9 cellular contexts compared by ENCODE assay signal in genomic region chr6:55069132-55069781, GRCh38.
A peak's percentile ranks its signal among the peaks of the same experiment; 100 is the strongest.
DNase-seq lines count a peak whose midpoint lies in the region; ATAC-seq and TF ChIP-seq lines count a peak whose summit lies in the region.
"Had no signal": no experiment of that assay in that cellular context is flagged by ENCODE, and none has a peak within 500 bp of the region (broad histone marks: within the 10 kb centered on the region; RNA-seq: fewer than 3 reads in every experiment).

No MANE protein-coding gene starts in this region.

- peak in 5 of 6 experiments; percentile 46 to 76 (median 59) for TF ChIP-seq CTCF in esophagus squamous epithelium (IDR thresholded peaks at IDR 0.05)
- peak; percentile 70 for TF ChIP-seq CTCF in osteoblast (IDR thresholded peaks at IDR 0.05; ENCODE audit: extremely low read depth, low read depth, low read length)

- intact Hi-C loops in esophagus squamous epithelium (cut with DNase I): no loop called here

- H3K79me2 ChIP-seq in osteoblast (ENCODE audit: insufficient read depth, low read length): no peaks in the 10 kb centered on the region

- no peak overlapping the region for H3K4me2 ChIP-seq in osteoblast (ENCODE audit: insufficient read depth, low read length)

- DNase-seq in Caki2 (ENCODE audit: low read depth) (peak; percentile 35), RKO (ENCODE audit: low spot score) (peak; percentile 44), esophagus squamous epithelium (lab: John Stamatoyannopoulos, UW) (no peak), osteoblast (ENCODE audit: insufficient read length, low spot score, missing footprints) (no peak), mesenteric fat pad (ENCODE audit: low spot score) (no peak)
- DNase-seq: naive B cell had no signal

- in situ Hi-C loops in Caki2 (cut with HindIII; ENCODE audit: low pct_unique_long_range_greater_than_20kb, low sequenced_read_pairs): no loop called here

- H3K36me3 ChIP-seq in esophagus squamous epithelium (no peaks in the 10 kb centered on the region), osteoblast (ENCODE audit: insufficient read depth, low read length) (no peaks in the 10 kb centered on the region)

- H4K20me1 ChIP-seq in osteoblast (ENCODE audit: insufficient read depth, low read length): no peaks in the 10 kb centered on the region

- peak; percentile 57 for ATAC-seq in HG02981 (IDR thresholded peaks at IDR 0.05; ENCODE audit: unreplicated experiment)
- no peak for ATAC-seq in HG02870 (IDR thresholded peaks at IDR 0.05; ENCODE audit: unreplicated experiment)
- ATAC-seq in GM21737 (IDR thresholded peaks at IDR 0.05; ENCODE audit: unreplicated experiment): no peak

- 13% methylated on average over 3 of the region's 3 CpGs for WGBS in esophagus squamous epithelium, 2 donors

- H2AFZ ChIP-seq in osteoblast (ENCODE audit: low read length): peak overlapping the region; percentile 14

- H3K4me3 ChIP-seq in esophagus squamous epithelium (no peak overlapping the region), osteoblast (ENCODE audit: insufficient read depth, low read length) (no peak overlapping the region)

- H3K9me3 ChIP-seq in esophagus squamous epithelium: no peaks in the 10 kb centered on the region
- H3K9me3 ChIP-seq in osteoblast (ENCODE audit: low read depth, low read length): no peaks in the 10 kb centered on the region

- no peak overlapping the region for H3K27ac ChIP-seq in esophagus squamous epithelium
- no peak overlapping the region for H3K27ac ChIP-seq in osteoblast (ENCODE audit: low read depth, low read length)

- H3K27me3 ChIP-seq in esophagus squamous epithelium (no peaks in the 10 kb centered on the region), osteoblast (ENCODE audit: insufficient read depth, low read length) (no peaks in the 10 kb centered on the region)

- no peaks in the 10 kb centered on the region for H3K4me1 ChIP-seq in esophagus squamous epithelium
- H3K4me1 ChIP-seq in osteoblast (ENCODE audit: insufficient read depth, low read length): no peaks in the 10 kb centered on the region

- TF ChIP-seq POLR2A in esophagus squamous epithelium (IDR thresholded peaks at IDR 0.05): no peak

Comparison
In these comparisons a context has a peak if more than half of its experiments do, and no peak if none do; other contexts are left out.
1. DNase-seq: peak in Caki2 (single experiment) and RKO (single experiment); none in esophagus squamous epithelium (single experiment), osteoblast (single experiment) and mesenteric fat pad (single experiment).